ENCODE assay signal across 8 cellular contexts in genomic region chr17:67244621-67245072, GRCh38. TPM values are rescaled to one million over a fixed set of nuclear protein-coding genes. Genes with fewer than 3 reads are reported as not detected.
DNase-seq lines count a peak whose midpoint lies in the region; ATAC-seq and TF ChIP-seq lines count a peak whose summit lies in the region.

No MANE protein-coding gene starts in this region.

- H3K4me3 ChIP-seq in esophagus (ENCODE audit: low read depth in 1 of 2, low read length in 2 of 2) = peak overlapping the region; percentile 65 to 82
- H3K4me3 ChIP-seq in neural progenitor cell = peak overlapping the region; percentile 96

- H2AFZ ChIP-seq in neural progenitor cell (replicated peaks) = peak overlapping the region; percentile 79

- peak; percentile 8 for ATAC-seq in GM19025 (IDR thresholded peaks at IDR 0.05; ENCODE audit: low read depth, unreplicated experiment)
- peak; percentile 31 for ATAC-seq in HG02884 (IDR thresholded peaks at IDR 0.05; ENCODE audit: unreplicated experiment)
- no peak for ATAC-seq in GM18520 (IDR thresholded peaks at IDR 0.05; ENCODE audit: unreplicated experiment)

- 0 to 2% methylated on average over 31 to 42 of the region's 42 CpGs for WGBS in esophagus, 2 donors

- H3K27me3 Mint-ChIP-seq in T-helper 1 cell treated with Interleukin-12 subunit alpha and Interleukin-12 subunit beta and Interleukin-4 antibody, amounts not matched to agents 30 μg/mL and 1 μg/mL, for 36 hours (ENCODE audit: low read depth) = no peaks in the 10 kb centered on the region
- H3K27me3 Mint-ChIP-seq in neural progenitor cell (ENCODE audit: insufficient read depth, low read depth) = peaks cover 6% of the 10 kb centered on the region

- H3K27me3 ChIP-seq in esophagus (ENCODE audit: control insufficient read depth in 1 of 2, insufficient read depth in 2 of 2, low read length in 2 of 2) (no peaks in the 10 kb centered on the region), neural progenitor cell (peaks cover 4% of the 10 kb centered on the region)

- peaks cover 20% of the 10 kb centered on the region for H3K36me3 Mint-ChIP-seq in T-helper 1 cell treated with Interleukin-12 subunit alpha and Interleukin-12 subunit beta and Interleukin-4 antibody, amounts not matched to agents 30 μg/mL and 1 μg/mL, for 36 hours (ENCODE audit: low read depth)
- H3K36me3 Mint-ChIP-seq in neural progenitor cell = peaks cover 4% of the 10 kb centered on the region

- peak overlapping the region; percentile 98 for H3K4me2 ChIP-seq in neural progenitor cell

- H3K79me2 ChIP-seq in neural progenitor cell (ENCODE audit: low read depth) = peaks cover 50% of the 10 kb centered on the region

- H3K27ac ChIP-seq in esophagus (ENCODE audit: low read depth in 2 of 2, low read length in 1 of 2) = peak overlapping the region; percentile 69 to 74
- peak overlapping the region; percentile 62 for H3K27ac ChIP-seq in neural progenitor cell

- H4K20me1 ChIP-seq in neural progenitor cell (ENCODE audit: low read depth) = peaks cover 44% of the 10 kb centered on the region

- H3K9me3 Mint-ChIP-seq in T-helper 1 cell treated with Interleukin-12 subunit alpha and Interleukin-12 subunit beta and Interleukin-4 antibody, amounts not matched to agents 30 μg/mL and 1 μg/mL, for 36 hours = no peaks in the 10 kb centered on the region
- H3K9me3 Mint-ChIP-seq in neural progenitor cell = no peaks in the 10 kb centered on the region

- TF ChIP-seq CTCF in neural progenitor cell (IDR thresholded peaks at IDR 0.05) = no peak

- no peak for DNase-seq in neural progenitor cell (ENCODE audit: low spot score)
- DNase-seq in NCI-H1048 (lab: John Stamatoyannopoulos, UW) = no peak
- no peak for DNase-seq in AG20443 (ENCODE audit: low spot score)

- H3K4me1 ChIP-seq in esophagus (ENCODE audit: control insufficient read depth in 2 of 2, insufficient read depth in 2 of 2, low read length in 1 of 2) (no peaks in the 10 kb centered on the region), neural progenitor cell (peaks cover 16% of the 10 kb centered on the region)

- H3K9me3 ChIP-seq in esophagus (ENCODE audit: control insufficient read depth in 2 of 2, insufficient read depth in 1 of 2, low read depth in 1 of 2, low read length in 1 of 2) (no peaks in the 10 kb centered on the region), neural progenitor cell (ENCODE audit: low read depth) (no peaks in the 10 kb centered on the region)

- peaks cover 10% of the 10 kb centered on the region for H3F3A ChIP-seq in neural progenitor cell (ENCODE audit: low read depth)

- no peaks in the 10 kb centered on the region for H3K36me3 ChIP-seq in esophagus (ENCODE audit: control insufficient read depth in 2 of 2, insufficient read depth in 2 of 2, low read length in 1 of 2)
- H3K36me3 ChIP-seq in neural progenitor cell = no peaks in the 10 kb centered on the region

- H3K4me1 Mint-ChIP-seq in T-helper 1 cell treated with Interleukin-12 subunit alpha and Interleukin-12 subunit beta and Interleukin-4 antibody, amounts not matched to agents 30 μg/mL and 1 μg/mL, for 36 hours (ENCODE audit: low read depth) = peaks cover 49% of the 10 kb centered on the region
- peaks cover 21% of the 10 kb centered on the region for H3K4me1 Mint-ChIP-seq in neural progenitor cell

- peak overlapping the region; percentile 84 for H3K4me3 Mint-ChIP-seq in T-helper 1 cell treated with Interleukin-12 subunit alpha and Interleukin-12 subunit beta and Interleukin-4 antibody, amounts not matched to agents 30 μg/mL and 1 μg/mL, for 36 hours
- H3K4me3 Mint-ChIP-seq in neural progenitor cell = peak overlapping the region; percentile 95

- H3K9ac ChIP-seq in neural progenitor cell = peak overlapping the region; percentile 83

- H3K27ac Mint-ChIP-seq in T-helper 1 cell treated with Interleukin-12 subunit alpha and Interleukin-12 subunit beta and Interleukin-4 antibody, amounts not matched to agents 30 μg/mL and 1 μg/mL, for 36 hours = peak overlapping the region; percentile 78
- no peak overlapping the region for H3K27ac Mint-ChIP-seq in neural progenitor cell

RNA-seq across cellular contexts. Expression of gene HELZ, which starts 0.3 kb away (rescaled TPM):
- 1 to 10 TPM; 2.1 to 3.9 TPM for polyA plus RNA-seq in esophagus
- total RNA-seq in neural progenitor cell (ENCODE audit: low replicate concordance) = 39.9 and 44.9 TPM in 2 replicates
